8 cellular contexts compared by ENCODE assay signal in the genomic region with DNA sequence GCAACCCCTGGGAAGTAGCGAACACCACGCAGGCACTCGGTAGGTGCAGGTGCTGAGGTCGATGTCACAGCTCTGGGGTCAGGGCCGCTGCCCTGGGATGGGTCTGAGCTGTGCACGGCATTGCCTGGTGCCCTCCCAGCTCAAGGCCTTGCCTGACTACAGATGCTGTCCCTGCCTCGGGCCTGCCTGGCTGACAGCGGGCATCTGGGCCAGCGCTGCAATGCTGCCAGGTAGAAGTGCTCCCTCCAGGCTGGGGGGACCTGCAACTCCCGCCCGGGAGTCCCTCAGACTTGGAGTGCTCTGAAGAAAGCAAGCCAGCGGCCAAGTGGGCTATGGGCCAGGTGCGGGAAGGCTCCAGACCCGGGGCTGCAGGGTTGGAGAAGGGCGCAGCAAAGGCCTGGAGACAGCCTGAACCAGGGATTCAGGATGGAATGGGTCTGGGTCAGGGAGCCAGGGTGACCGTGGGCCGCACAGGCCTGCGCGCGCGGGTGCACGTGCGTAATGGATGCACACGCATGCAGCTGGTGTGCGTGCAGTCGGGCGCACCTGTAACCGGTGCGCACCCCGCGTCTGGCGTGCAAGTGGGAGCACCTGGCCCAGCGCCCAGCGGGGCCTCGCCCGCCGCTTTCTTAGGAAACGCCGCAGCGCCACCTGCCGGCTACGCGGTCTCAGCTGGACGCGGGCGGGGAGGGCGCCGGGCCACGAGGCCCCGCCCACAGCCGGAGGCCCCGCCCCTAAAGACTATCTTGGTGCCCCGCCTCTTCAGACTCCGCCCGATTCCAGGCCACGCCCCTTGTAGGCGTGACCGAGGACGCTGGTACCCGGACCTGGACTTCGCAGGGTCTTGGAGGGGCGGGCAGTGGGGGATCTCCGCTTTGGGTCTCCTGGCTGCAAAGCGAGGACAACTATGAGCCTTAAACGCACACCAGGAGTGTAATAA. TPM values are rescaled to one million over a fixed set of nuclear protein-coding genes. Genes with fewer than 3 reads are reported as not detected.
A peak's percentile ranks its signal among the peaks of the same experiment; 100 is the strongest.
DNase-seq lines count a peak whose midpoint lies in the region; ATAC-seq and TF ChIP-seq lines count a peak whose summit lies in the region.

No MANE protein-coding gene starts in this region.

- ATAC-seq in HG03103 (IDR thresholded peaks at IDR 0.05; ENCODE audit: low read depth, unreplicated experiment) (peak; percentile 42), GM21619 (IDR thresholded peaks at IDR 0.05; ENCODE audit: unreplicated experiment) (no peak)

- H3K9me3 ChIP-seq in mammary epithelial cell (replicated peaks; ENCODE audit: insufficient read depth, low read length): no peaks in the 10 kb centered on the region

- dilution Hi-C loops in mammary epithelial cell (cut with HindIII; ENCODE audit: low sequenced_read_pairs): no loop called here

- H3K27ac ChIP-seq in mammary epithelial cell (ENCODE audit: insufficient read depth, low read depth, low read length): no peak overlapping the region

- peaks cover 2% of the 10 kb centered on the region for H3K27me3 ChIP-seq in mammary epithelial cell (ENCODE audit: insufficient read depth, low read length)

- no peaks in the 10 kb centered on the region for H3K36me3 ChIP-seq in mammary epithelial cell (ENCODE audit: insufficient read depth, low read length)

- no peak overlapping the region for H3K9ac ChIP-seq in mammary epithelial cell (ENCODE audit: insufficient read depth, low read length)

- intact Hi-C loops in mammary epithelial cell (cut with micrococcal nuclease): loop anchor here (1.0 to 5.0 kb wide), 3 partner anchors 187 to 420 kb away; no protein-coding TSS in a partner anchor

- DNase-seq in ELF-1 (ENCODE audit: low read depth, low spot score): peak; percentile 96
- DNase-seq in NCI-H345 treated with DMSO at 0.1 percent for 48 hours (lab: John Stamatoyannopoulos, UW; ENCODE audit: unreplicated experiment): peak; percentile 86
- DNase-seq in activated CD4-positive, CD25-positive, alpha-beta regulatory T cell treated with anti-CD3 and anti-CD28 coated beads, Interleukin-2, amount 50 U/mL, for 16 hours (ENCODE audit: low read depth, low spot score): peak; percentile 77
- DNase-seq in mammary epithelial cell: peak; percentile 63
- peak; percentile 91 for DNase-seq in islet precursor cell
- peak; percentile 78 to 90 for DNase-seq in stimulated activated CD4-positive, alpha-beta T cell treated with anti-CD3 and anti-CD28 coated beads, Interleukin-15, amount 100 ng/mL, for 48 hours (ENCODE audit: low read depth in 2 of 2)

- H3K4me1 ChIP-seq in mammary epithelial cell (ENCODE audit: insufficient read depth, low read length): no peaks in the 10 kb centered on the region

- H3K4me3 ChIP-seq in mammary epithelial cell (replicated peaks in 1 of 3; ENCODE audit: insufficient read depth in 1 of 3, low read depth in 2 of 3, low read length in 3 of 3): no peak overlapping the region

- WGBS in mammary epithelial cell (ENCODE audit: low coverage, missing lambda C conversion rate): 26% methylated on average over 20 of the region's 65 CpGs

- no peaks in the 10 kb centered on the region for H3K79me2 ChIP-seq in mammary epithelial cell (ENCODE audit: insufficient read depth, low read length)

- TF ChIP-seq CTCF in mammary epithelial cell (conservative IDR thresholded peaks at IDR 0.05 in 1 of 2, IDR thresholded peaks at IDR 0.05 in 1 of 2; ENCODE audit: extremely low read depth in 1 of 2, insufficient read depth in 1 of 2, low read depth in 1 of 2, low read length in 2 of 2): peak; percentile 47 to 75

- CTCF ChIA-PET in mammary epithelial cell (lab: Charles Lee; ENCODE audit: low non-redundant PET): interaction anchor here (0.7 kb wide), 1 partner anchor 28 kb away, joined by 20 read pairs; no protein-coding TSS in a partner anchor

- no peaks in the 10 kb centered on the region for H4K20me1 ChIP-seq in mammary epithelial cell (ENCODE audit: insufficient read depth, low read length)

- H2AFZ ChIP-seq in mammary epithelial cell (ENCODE audit: low read depth, low read length): no peak overlapping the region

- in situ Hi-C loops in mammary epithelial cell (cut with MboI; ENCODE audit: low sequenced_read_pairs in 2 of 2): no loop called here

- BruUV-seq in mammary epithelial cell (replicated peaks; lab: Mats Ljungman, UMichigan): no TSS peak

- peak overlapping the region; percentile 20 for H3K4me2 ChIP-seq in mammary epithelial cell (ENCODE audit: insufficient read depth, low read depth, low read length)

RNA-seq across cellular contexts. Expression of gene MICALL2, which starts 46.7 kb away (rescaled TPM):
- total RNA-seq in mammary epithelial cell: 10 to 100 TPM; 41.7 to 69.8 TPM
- 28.8 TPM for polyA plus RNA-seq in mammary epithelial cell
- polyA minus RNA-seq in mammary epithelial cell: 44.0 TPM
